In the genomic region with DNA sequence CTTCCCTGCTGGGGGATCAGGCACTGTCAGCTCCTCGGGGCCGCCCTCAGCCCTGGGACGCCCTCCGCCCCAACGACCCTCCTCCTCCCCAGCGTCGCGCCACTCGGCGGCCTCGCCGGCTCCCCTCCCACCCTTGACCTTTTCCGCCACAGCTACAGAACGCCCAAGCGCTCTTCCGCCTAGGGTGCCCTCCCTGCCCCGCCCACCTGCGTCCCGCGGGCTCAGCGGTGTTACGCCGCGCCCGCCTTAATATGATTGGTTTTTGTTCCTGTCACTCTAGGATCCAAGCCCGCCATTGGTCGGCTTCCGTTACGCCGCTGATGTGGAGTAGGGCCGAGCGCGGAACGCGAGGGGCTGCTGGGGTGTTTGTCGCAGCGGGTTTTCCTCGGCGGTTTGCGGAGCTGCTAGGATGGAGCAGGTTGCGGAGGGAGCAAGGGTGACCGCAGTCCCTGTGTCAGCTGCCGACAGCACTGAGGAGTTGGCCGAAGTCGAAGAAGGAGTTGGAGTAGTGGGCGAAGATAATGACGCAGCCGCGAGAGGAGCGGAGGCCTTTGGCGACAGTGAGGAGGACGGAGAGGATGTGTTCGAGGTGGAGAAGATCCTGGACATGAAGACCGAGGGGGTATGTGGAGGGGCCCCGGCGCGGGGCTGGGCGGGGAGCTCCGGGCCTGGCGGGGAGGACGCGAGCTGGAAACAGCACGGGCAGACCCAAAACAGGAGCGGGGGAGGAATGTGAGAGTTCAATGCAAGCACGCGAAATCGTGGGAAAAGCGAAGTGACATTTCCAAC, we compare ENCODE assay signal across 8 cellular contexts. TPM values are rescaled to one million over a fixed set of nuclear protein-coding genes. Genes with fewer than 3 reads are reported as not detected.
DNase-seq lines count a peak whose midpoint lies in the region; ATAC-seq and TF ChIP-seq lines count a peak whose summit lies in the region.

A gene with protein sequence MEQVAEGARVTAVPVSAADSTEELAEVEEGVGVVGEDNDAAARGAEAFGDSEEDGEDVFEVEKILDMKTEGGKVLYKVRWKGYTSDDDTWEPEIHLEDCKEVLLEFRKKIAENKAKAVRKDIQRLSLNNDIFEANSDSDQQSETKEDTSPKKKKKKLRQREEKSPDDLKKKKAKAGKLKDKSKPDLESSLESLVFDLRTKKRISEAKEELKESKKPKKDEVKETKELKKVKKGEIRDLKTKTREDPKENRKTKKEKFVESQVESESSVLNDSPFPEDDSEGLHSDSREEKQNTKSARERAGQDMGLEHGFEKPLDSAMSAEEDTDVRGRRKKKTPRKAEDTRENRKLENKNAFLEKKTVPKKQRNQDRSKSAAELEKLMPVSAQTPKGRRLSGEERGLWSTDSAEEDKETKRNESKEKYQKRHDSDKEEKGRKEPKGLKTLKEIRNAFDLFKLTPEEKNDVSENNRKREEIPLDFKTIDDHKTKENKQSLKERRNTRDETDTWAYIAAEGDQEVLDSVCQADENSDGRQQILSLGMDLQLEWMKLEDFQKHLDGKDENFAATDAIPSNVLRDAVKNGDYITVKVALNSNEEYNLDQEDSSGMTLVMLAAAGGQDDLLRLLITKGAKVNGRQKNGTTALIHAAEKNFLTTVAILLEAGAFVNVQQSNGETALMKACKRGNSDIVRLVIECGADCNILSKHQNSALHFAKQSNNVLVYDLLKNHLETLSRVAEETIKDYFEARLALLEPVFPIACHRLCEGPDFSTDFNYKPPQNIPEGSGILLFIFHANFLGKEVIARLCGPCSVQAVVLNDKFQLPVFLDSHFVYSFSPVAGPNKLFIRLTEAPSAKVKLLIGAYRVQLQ (plus strand): TSS at position 320 of the 789 bp plus-strand sequence. CDS start 90 bp downstream, at position 410.

- H4K20me1 ChIP-seq in mammary epithelial cell (ENCODE audit: insufficient read depth, low read length) (no peaks in the 10 kb centered on the region), smooth muscle cell (ENCODE audit: low read depth) (peaks cover 41% of the 10 kb centered on the region)

- H3K27ac ChIP-seq in ACC112 (ENCODE audit: low read depth, low read length) (peak within 1 kb of the TSS; percentile 49; the same call in 1 of the 2 replicates), WERI-Rb-1 (peak within 1 kb of the TSS; percentile 62), mammary epithelial cell (ENCODE audit: insufficient read depth, low read depth, low read length) (peak within 1 kb of the TSS; percentile 33), smooth muscle cell (ENCODE audit: low read depth) (peak within 1 kb of the TSS; percentile 88)

- H3K36me3 ChIP-seq in ACC112 (ENCODE audit: insufficient read depth, low read length) (no peaks in the 10 kb centered on the region), WERI-Rb-1 (peaks cover 17% of the 10 kb centered on the region), mammary epithelial cell (ENCODE audit: insufficient read depth, low read length) (no peaks in the 10 kb centered on the region), smooth muscle cell (ENCODE audit: low read depth) (no peaks in the 10 kb centered on the region)

- intact Hi-C loops in mammary epithelial cell (cut with micrococcal nuclease) = loop anchor here (2.0 kb wide), 1 partner anchor 231 kb away; no protein-coding TSS in a partner anchor

- ATAC-seq in GM18870 (IDR thresholded peaks at IDR 0.05; ENCODE audit: unreplicated experiment) = peak; percentile 98
- peak; percentile 99 for ATAC-seq in HG03135 (IDR thresholded peaks at IDR 0.05; ENCODE audit: unreplicated experiment)

- in situ Hi-C loops in mammary epithelial cell (cut with MboI; ENCODE audit: low sequenced_read_pairs in 2 of 2) = no loop called here

- no peaks in the 10 kb centered on the region for H3K9me3 ChIP-seq in WERI-Rb-1 (ENCODE audit: severe bottlenecking)
- H3K9me3 ChIP-seq in mammary epithelial cell (replicated peaks; ENCODE audit: insufficient read depth, low read length) = no peaks in the 10 kb centered on the region
- no peaks in the 10 kb centered on the region for H3K9me3 ChIP-seq in smooth muscle cell (replicated peaks; ENCODE audit: low read depth)

- CTCF ChIA-PET in mammary epithelial cell (lab: Charles Lee; ENCODE audit: low non-redundant PET) = interaction anchor here (0.9 kb wide), 1 partner anchor 31 kb away, joined by 4 read pairs; no protein-coding TSS in a partner anchor

- BruUV-seq in mammary epithelial cell (replicated peaks; lab: Mats Ljungman, UMichigan) = TSS peak; percentile 19

- peaks cover 6% of the 10 kb centered on the region for H3F3A ChIP-seq in smooth muscle cell (ENCODE audit: low read depth)

- peak within 1 kb of the TSS; percentile 96 for H3K4me3 ChIP-seq in ACC112 (ENCODE audit: low read depth, low read length)
- peak within 1 kb of the TSS; percentile 75 for H3K4me3 ChIP-seq in WERI-Rb-1 (ENCODE audit: low read depth, low read length)
- H3K4me3 ChIP-seq in mammary epithelial cell (replicated peaks in 1 of 3; ENCODE audit: insufficient read depth in 1 of 3, low read depth in 2 of 3, low read length in 3 of 3) = peak within 1 kb of the TSS; percentile 55 to 92 (median 75)
- peak within 1 kb of the TSS; percentile 87 for H3K4me3 ChIP-seq in smooth muscle cell

- H3K4me1 ChIP-seq in ACC112 (ENCODE audit: control insufficient read depth, insufficient read depth, low read length, unreplicated experiment) (peaks cover 8% of the 10 kb centered on the region), mammary epithelial cell (ENCODE audit: insufficient read depth, low read length) (no peaks in the 10 kb centered on the region), smooth muscle cell (ENCODE audit: low read depth) (peaks cover 8% of the 10 kb centered on the region)

- H3K79me2 ChIP-seq in ACC112 (ENCODE audit: control insufficient read depth, insufficient read depth, low read length, unreplicated experiment) = peaks cover 43% of the 10 kb centered on the region
- H3K79me2 ChIP-seq in mammary epithelial cell (ENCODE audit: insufficient read depth, low read length) = peaks cover 47% of the 10 kb centered on the region
- H3K79me2 ChIP-seq in smooth muscle cell (ENCODE audit: low read depth) = peaks cover 42% of the 10 kb centered on the region

- peak; percentile 59 for DNase-seq in NCI-H2196 treated with DMSO at 0.1 percent for 48 hours (lab: John Stamatoyannopoulos, UW; ENCODE audit: unreplicated experiment)
- peak; percentile 98 for DNase-seq in WERI-Rb-1
- DNase-seq in mammary epithelial cell = peak; percentile 95
- peak; percentile 97 for DNase-seq in iPS-NIHi11 (ENCODE audit: low spot score)
- DNase-seq in smooth muscle cell (lab: John Stamatoyannopoulos, UW; ENCODE audit: unreplicated experiment) = peak; percentile 71

- H2AFZ ChIP-seq in ACC112 (ENCODE audit: low read length, unreplicated experiment) = peak within 1 kb of the TSS; percentile 93
- peak within 1 kb of the TSS; percentile 88 for H2AFZ ChIP-seq in mammary epithelial cell (ENCODE audit: low read depth, low read length)
- peak within 1 kb of the TSS; percentile 91 for H2AFZ ChIP-seq in smooth muscle cell (ENCODE audit: low read depth)

- 0 out of 2 replicates have a peak, but pooled peaks have one; percentile 4 for TF ChIP-seq CTCF in WERI-Rb-1 (IDR thresholded peaks at IDR 0.05; ENCODE audit: low read depth, low read length)
- no peak for TF ChIP-seq CTCF in mammary epithelial cell (conservative IDR thresholded peaks at IDR 0.05 in 1 of 2, IDR thresholded peaks at IDR 0.05 in 1 of 2; ENCODE audit: extremely low read depth in 1 of 2, insufficient read depth in 1 of 2, low read depth in 1 of 2, low read length in 2 of 2)
- TF ChIP-seq CTCF in smooth muscle cell (IDR thresholded peaks at IDR 0.05; ENCODE audit: borderline replicate concordance, insufficient read depth, poor library complexity, severe bottlenecking) = no peak

- H3K27me3 ChIP-seq in ACC112 (ENCODE audit: insufficient read depth, low read length) (no peaks in the 10 kb centered on the region), WERI-Rb-1 (ENCODE audit: insufficient read depth, low read depth, severe bottlenecking) (no peaks in the 10 kb centered on the region), mammary epithelial cell (ENCODE audit: insufficient read depth, low read length) (no peaks in the 10 kb centered on the region), smooth muscle cell (ENCODE audit: low read depth) (no peaks in the 10 kb centered on the region)

- H3K4me2 ChIP-seq in mammary epithelial cell (ENCODE audit: insufficient read depth, low read depth, low read length) = peak within 1 kb of the TSS; percentile 80
- peak within 1 kb of the TSS; percentile 94 for H3K4me2 ChIP-seq in smooth muscle cell

- WGBS in mammary epithelial cell (ENCODE audit: low coverage, missing lambda C conversion rate) = 0% methylated on average over 24 of the region's 68 CpGs
- under 1% methylated on average over 51 of the region's 68 CpGs for WGBS in smooth muscle cell (ENCODE audit: low lambda C conversion rate)

- dilution Hi-C loops in mammary epithelial cell (cut with HindIII; ENCODE audit: low sequenced_read_pairs) = no loop called here

- H3K9ac ChIP-seq in mammary epithelial cell (ENCODE audit: insufficient read depth, low read length) (peak within 1 kb of the TSS; percentile 89), smooth muscle cell (ENCODE audit: low read depth) (peak within 1 kb of the TSS; percentile 86)

RNA-seq across cellular contexts. Expression of the gene that starts here (rescaled TPM):
- 10 to 100 TPM; 10.0 to 27.3 TPM for total RNA-seq in mammary epithelial cell
- 10.9 TPM for polyA plus RNA-seq in mammary epithelial cell
- 13.0 TPM for polyA minus RNA-seq in mammary epithelial cell
- total RNA-seq in smooth muscle cell = 8.1 and 14.0 TPM in 2 replicates
- 9.4 and 10.1 TPM in 2 replicates for polyA plus RNA-seq in smooth muscle cell

Comparison
In these comparisons a context has a peak if more than half of its experiments do, and no peak if none do; other contexts are left out.
1. Peak in every context shown above with its lines: DNase-seq, ATAC-seq, H3K4me3 ChIP-seq and H3K27ac ChIP-seq.
2. H3K27ac ChIP-seq: peak in every context shown above with its lines; median percentile 88 in smooth muscle cell; 62 in WERI-Rb-1; 49 in ACC112; 33 in mammary epithelial cell.